1 cellular context compared by ENCODE assay signal in genomic region chr12:74922117-74922516, GRCh38.
TF ChIP-seq lines count a peak whose summit lies in the region.

No MANE protein-coding gene starts in this region.

TF ChIP-seq in HepG2, 621 proteins besides CTCF, POLR2A, EP300 and RAD21 (continued from another document):
- TF ChIP-seq NFAT5 (CRISPR knock-in tag; IDR thresholded peaks at IDR 0.05) (no peak), ZNF572 (CRISPR knock-in tag; IDR thresholded peaks at IDR 0.05) (no peak), ZSCAN20 (CRISPR knock-in tag; IDR thresholded peaks at IDR 0.05; ENCODE audit: borderline replicate concordance) (no peak), SNAPC2 (CRISPR knock-in tag; IDR thresholded peaks at IDR 0.05) (no peak), ZBTB7A (CRISPR knock-in tag; IDR thresholded peaks at IDR 0.05) (no peak), GABPA (IDR thresholded peaks at IDR 0.05; ENCODE audit: low read depth, low read length) (no peak), GABPA (CRISPR knock-in tag; IDR thresholded peaks at IDR 0.05; ENCODE audit: low read depth) (no peak), ZNF512B (CRISPR knock-in tag; IDR thresholded peaks at IDR 0.05; ENCODE audit: borderline replicate concordance) (no peak), ZNF251 (CRISPR knock-in tag; IDR thresholded peaks at IDR 0.05) (no peak), EED (CRISPR knock-in tag; IDR thresholded peaks at IDR 0.05) (no peak), ZBTB33 (CRISPR knock-in tag; IDR thresholded peaks at IDR 0.05) (no peak), SMARCE1 (IDR thresholded peaks at IDR 0.05; ENCODE audit: borderline replicate concordance) (no peak), USF2 (IDR thresholded peaks at IDR 0.05; ENCODE audit: low read depth, low read length) (no peak), USF2 (CRISPR knock-in tag; IDR thresholded peaks at IDR 0.05; ENCODE audit: borderline replicate concordance) (no peak)
- TF ChIP-seq, protein P1, sequence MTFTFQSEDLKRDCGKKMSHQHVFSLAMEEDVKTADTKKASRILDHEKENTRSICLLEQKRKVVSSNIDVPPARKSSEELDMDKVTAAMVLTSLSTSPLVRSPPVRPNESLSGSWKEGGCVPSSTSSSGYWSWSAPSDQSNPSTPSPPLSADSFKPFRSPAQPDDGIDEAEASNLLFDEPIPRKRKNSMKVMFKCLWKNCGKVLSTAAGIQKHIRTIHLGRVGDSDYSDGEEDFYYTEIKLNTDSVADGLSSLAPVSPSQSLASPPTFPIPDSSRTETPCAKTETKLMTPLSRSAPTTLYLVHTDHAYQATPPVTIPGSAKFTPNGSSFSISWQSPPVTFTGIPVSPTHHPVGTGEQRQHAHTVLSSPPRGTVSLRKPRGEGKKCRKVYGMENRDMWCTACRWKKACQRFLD (CRISPR knock-in tag; IDR thresholded peaks at IDR 0.05; ENCODE audit: borderline replicate concordance) = no peak
TF ChIP-seq in HepG2: peak in this region for 0.
